Comparison of ENCODE assay signal across 1 cellular context in the genomic region with DNA sequence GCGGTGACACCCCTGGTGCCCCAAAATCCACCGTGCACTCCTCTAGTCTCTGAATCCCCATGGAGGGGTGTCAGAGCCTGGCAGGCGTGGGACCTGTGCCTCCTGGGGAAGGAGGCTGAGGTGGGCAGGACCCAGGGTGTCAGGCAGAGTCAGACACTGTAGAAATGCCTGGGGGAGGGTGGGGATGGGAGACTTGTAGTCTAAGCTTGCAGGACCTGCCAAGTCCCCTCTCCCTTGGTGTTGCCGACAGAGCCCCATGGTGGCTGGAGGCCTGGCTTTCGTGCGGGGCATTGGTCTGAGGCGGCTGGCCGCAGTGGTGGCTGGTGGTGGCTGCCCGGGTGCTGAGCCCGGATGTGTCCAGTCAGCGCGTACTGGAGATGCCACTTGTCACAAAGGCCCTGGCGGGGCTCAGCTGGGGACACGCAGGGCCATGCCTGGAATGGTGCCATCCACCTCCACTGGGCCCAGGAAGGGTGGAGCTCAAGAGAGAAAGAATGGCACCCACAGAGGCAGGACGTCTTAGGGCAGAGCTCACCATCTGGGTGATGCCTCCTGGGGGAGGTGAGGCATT.
TF ChIP-seq lines count a peak whose summit lies in the region.

No MANE protein-coding gene starts in this region.

TF ChIP-seq in HepG2, 621 proteins besides CTCF, POLR2A, EP300 and RAD21 (continued from another document):
- TF ChIP-seq, protein P1, sequence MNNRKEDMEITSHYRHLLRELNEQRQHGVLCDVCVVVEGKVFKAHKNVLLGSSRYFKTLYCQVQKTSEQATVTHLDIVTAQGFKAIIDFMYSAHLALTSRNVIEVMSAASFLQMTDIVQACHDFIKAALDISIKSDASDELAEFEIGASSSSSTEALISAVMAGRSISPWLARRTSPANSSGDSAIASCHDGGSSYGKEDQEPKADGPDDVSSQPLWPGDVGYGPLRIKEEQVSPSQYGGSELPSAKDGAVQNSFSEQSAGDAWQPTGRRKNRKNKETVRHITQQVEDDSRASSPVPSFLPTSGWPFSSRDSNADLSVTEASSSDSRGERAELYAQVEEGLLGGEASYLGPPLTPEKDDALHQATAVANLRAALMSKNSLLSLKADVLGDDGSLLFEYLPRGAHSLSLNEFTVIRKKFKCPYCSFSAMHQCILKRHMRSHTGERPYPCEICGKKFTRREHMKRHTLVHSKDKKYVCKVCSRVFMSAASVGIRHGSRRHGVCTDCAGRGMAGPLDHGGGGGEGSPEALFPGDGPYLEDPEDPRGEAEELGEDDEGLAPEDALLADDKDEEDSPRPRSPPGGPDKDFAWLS (CRISPR knock-in tag; IDR thresholded peaks at IDR 0.05; ENCODE audit: borderline replicate concordance): no peak
- TF ChIP-seq, protein P2, sequence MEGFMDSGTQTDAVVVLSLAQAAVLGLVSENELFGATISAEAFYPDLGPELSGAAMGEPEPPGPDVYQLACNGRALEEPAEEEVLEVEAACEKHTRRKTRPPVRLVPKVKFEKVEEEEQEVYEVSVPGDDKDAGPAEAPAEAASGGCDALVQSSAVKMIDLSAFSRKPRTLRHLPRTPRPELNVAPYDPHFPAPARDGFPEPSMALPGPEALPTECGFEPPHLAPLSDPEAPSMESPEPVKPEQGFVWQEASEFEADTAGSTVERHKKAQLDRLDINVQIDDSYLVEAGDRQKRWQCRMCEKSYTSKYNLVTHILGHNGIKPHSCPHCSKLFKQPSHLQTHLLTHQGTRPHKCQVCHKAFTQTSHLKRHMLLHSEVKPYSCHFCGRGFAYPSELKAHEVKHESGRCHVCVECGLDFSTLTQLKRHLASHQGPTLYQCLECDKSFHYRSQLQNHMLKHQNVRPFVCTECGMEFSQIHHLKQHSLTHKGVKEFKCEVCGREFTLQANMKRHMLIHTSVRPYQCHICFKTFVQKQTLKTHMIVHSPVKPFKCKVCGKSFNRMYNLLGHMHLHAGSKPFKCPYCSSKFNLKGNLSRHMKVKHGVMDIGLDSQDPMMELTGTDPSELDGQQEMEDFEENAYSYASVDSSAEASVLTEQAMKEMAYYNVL (CRISPR knock-in tag; IDR thresholded peaks at IDR 0.05; ENCODE audit: borderline replicate concordance): no peak
- TF ChIP-seq, protein P3, sequence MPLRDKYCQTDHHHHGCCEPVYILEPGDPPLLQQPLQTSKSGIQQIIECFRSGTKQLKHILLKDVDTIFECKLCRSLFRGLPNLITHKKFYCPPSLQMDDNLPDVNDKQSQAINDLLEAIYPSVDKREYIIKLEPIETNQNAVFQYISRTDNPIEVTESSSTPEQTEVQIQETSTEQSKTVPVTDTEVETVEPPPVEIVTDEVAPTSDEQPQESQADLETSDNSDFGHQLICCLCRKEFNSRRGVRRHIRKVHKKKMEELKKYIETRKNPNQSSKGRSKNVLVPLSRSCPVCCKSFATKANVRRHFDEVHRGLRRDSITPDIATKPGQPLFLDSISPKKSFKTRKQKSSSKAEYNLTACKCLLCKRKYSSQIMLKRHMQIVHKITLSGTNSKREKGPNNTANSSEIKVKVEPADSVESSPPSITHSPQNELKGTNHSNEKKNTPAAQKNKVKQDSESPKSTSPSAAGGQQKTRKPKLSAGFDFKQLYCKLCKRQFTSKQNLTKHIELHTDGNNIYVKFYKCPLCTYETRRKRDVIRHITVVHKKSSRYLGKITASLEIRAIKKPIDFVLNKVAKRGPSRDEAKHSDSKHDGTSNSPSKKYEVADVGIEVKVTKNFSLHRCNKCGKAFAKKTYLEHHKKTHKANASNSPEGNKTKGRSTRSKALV (CRISPR knock-in tag; IDR thresholded peaks at IDR 0.05): no peak
- TF ChIP-seq, protein P4, sequence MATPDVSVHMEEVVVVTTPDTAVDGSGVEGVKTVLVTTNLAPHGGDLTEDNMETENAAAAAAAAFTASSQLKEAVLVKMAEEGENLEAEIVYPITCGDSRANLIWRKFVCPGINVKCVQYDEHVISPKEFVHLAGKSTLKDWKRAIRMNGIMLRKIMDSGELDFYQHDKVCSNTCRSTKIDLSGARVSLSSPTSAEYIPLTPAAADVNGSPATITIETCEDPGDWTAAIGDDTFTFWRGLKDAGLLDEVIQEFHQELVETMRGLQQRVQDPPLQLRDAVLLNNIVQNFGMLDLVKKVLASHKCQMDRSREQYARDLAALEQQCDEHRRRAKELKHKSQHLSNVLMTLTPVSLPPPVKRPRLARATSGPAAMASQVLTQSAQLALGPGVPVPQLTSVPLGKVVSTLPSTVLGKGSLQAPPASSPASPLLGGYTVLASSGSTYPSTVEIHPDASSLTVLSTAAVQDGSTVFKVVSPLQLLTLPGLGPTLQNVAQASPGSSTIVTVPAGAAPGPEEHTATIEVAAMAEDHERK (CRISPR knock-in tag; IDR thresholded peaks at IDR 0.05; ENCODE audit: low read depth): no peak
- TF ChIP-seq RFXAP (CRISPR knock-in tag; IDR thresholded peaks at IDR 0.05; ENCODE audit: borderline replicate concordance): no peak
- TF ChIP-seq BCL6 (CRISPR knock-in tag; IDR thresholded peaks at IDR 0.05): no peak
TF ChIP-seq in HepG2: peak in this region for 0.
